In the genomic region with DNA sequence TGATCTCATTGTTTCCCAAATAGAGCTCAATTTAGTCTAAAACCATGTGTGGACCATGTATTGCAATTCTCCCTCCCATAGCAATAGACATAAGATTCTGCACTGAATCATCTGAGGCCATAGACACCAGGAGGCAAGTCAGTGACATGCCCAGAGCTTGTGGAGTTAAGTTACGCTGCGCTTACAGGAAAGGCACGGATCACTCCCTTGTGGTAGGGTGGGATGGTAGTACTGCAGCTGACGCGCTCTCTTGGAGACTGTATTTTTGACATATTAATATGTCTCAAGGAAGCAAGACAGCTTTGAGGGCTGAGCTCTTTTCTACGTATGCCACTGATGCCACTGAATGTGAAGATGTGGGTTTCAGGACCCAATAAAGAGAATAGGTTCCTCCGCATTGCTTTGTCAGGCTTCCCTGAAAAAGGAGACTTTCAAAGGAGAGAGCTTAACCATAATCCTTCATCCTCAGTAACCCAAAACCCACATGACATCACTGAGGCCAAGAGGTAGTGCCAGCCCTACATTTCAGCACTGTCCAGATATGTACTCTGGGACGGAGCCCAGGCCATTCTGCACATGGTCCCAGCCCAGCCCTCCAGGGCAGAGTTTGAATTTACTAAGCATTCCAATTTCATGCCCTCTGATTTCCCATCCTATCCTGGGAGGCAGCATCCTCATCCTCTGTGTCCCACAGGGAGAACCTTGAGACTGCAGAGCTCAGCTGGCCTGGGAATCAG, we compare ENCODE assay signal across 2 cellular contexts.
A peak's percentile ranks its signal among the peaks of the same experiment; 100 is the strongest.
TF ChIP-seq lines count a peak whose summit lies in the region.

No MANE protein-coding gene starts in this region.

TF ChIP-seq in GM23338, 12 proteins besides CTCF, POLR2A, EP300 and RAD21 (continued from another document and continues in another):
- TF ChIP-seq, protein P1, sequence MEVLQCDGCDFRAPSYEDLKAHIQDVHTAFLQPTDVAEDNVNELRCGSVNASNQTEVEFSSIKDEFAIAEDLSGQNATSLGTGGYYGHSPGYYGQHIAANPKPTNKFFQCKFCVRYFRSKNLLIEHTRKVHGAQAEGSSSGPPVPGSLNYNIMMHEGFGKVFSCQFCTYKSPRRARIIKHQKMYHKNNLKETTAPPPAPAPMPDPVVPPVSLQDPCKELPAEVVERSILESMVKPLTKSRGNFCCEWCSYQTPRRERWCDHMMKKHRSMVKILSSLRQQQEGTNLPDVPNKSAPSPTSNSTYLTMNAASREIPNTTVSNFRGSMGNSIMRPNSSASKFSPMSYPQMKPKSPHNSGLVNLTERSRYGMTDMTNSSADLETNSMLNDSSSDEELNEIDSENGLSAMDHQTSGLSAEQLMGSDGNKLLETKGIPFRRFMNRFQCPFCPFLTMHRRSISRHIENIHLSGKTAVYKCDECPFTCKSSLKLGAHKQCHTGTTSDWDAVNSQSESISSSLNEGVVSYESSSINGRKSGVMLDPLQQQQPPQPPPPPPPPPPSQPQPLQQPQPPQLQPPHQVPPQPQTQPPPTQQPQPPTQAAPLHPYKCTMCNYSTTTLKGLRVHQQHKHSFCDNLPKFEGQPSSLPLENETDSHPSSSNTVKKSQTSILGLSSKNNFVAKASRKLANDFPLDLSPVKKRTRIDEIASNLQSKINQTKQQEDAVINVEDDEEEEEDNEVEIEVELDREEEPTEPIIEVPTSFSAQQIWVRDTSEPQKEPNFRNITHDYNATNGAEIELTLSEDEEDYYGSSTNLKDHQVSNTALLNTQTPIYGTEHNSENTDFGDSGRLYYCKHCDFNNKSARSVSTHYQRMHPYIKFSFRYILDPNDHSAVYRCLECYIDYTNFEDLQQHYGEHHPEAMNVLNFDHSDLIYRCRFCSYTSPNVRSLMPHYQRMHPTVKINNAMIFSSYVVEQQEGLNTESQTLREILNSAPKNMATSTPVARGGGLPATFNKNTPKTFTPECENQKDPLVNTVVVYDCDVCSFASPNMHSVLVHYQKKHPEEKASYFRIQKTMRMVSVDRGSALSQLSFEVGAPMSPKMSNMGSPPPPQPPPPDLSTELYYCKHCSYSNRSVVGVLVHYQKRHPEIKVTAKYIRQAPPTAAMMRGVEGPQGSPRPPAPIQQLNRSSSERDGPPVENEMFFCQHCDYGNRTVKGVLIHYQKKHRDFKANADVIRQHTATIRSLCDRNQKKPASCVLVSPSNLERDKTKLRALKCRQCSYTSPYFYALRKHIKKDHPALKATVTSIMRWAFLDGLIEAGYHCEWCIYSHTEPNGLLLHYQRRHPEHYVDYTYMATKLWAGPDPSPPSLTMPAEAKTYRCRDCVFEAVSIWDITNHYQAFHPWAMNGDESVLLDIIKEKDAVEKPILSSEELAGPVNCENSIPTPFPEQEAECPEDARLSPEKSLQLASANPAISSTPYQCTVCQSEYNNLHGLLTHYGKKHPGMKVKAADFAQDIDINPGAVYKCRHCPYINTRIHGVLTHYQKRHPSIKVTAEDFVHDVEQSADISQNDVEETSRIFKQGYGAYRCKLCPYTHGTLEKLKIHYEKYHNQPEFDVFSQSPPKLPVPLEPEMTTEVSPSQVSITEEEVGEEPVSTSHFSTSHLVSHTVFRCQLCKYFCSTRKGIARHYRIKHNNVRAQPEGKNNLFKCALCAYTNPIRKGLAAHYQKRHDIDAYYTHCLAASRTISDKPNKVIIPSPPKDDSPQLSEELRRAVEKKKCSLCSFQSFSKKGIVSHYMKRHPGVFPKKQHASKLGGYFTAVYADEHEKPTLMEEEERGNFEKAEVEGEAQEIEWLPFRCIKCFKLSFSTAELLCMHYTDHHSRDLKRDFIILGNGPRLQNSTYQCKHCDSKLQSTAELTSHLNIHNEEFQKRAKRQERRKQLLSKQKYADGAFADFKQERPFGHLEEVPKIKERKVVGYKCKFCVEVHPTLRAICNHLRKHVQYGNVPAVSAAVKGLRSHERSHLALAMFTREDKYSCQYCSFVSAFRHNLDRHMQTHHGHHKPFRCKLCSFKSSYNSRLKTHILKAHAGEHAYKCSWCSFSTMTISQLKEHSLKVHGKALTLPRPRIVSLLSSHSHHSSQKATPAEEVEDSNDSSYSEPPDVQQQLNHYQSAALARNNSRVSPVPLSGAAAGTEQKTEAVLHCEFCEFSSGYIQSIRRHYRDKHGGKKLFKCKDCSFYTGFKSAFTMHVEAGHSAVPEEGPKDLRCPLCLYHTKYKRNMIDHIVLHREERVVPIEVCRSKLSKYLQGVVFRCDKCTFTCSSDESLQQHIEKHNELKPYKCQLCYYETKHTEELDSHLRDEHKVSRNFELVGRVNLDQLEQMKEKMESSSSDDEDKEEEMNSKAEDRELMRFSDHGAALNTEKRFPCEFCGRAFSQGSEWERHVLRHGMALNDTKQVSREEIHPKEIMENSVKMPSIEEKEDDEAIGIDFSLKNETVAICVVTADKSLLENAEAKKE (CRISPR knock-in tag; IDR thresholded peaks at IDR 0.05): no peak
- TF ChIP-seq EZH2phosphoT487 (IDR thresholded peaks at IDR 0.05; ENCODE audit: unreplicated experiment): no peak
- no peak for TF ChIP-seq CREB1 (CRISPR knock-in tag; IDR thresholded peaks at IDR 0.05; ENCODE audit: low read depth)
- TF ChIP-seq ZNF114 (CRISPR knock-in tag; IDR thresholded peaks at IDR 0.05): no peak
- TF ChIP-seq POLR2AphosphoS5 (IDR thresholded peaks at IDR 0.05; ENCODE audit: low read depth): no peak
- no peak for TF ChIP-seq ZNF331 (CRISPR knock-in tag; IDR thresholded peaks at IDR 0.05; ENCODE audit: low read depth)
- TF ChIP-seq EZH2 (IDR thresholded peaks at IDR 0.05; ENCODE audit: low read depth, unreplicated experiment): no peak
- no peak for TF ChIP-seq NANOG (IDR thresholded peaks at IDR 0.05; ENCODE audit: borderline replicate concordance)
- TF ChIP-seq, protein P2, sequence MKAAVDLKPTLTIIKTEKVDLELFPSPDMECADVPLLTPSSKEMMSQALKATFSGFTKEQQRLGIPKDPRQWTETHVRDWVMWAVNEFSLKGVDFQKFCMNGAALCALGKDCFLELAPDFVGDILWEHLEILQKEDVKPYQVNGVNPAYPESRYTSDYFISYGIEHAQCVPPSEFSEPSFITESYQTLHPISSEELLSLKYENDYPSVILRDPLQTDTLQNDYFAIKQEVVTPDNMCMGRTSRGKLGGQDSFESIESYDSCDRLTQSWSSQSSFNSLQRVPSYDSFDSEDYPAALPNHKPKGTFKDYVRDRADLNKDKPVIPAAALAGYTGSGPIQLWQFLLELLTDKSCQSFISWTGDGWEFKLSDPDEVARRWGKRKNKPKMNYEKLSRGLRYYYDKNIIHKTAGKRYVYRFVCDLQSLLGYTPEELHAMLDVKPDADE (IDR thresholded peaks at IDR 0.05): no peak

TF ChIP-seq in neural cell, 6 proteins besides CTCF, POLR2A, EP300 and RAD21:
- TF ChIP-seq, protein P3, sequence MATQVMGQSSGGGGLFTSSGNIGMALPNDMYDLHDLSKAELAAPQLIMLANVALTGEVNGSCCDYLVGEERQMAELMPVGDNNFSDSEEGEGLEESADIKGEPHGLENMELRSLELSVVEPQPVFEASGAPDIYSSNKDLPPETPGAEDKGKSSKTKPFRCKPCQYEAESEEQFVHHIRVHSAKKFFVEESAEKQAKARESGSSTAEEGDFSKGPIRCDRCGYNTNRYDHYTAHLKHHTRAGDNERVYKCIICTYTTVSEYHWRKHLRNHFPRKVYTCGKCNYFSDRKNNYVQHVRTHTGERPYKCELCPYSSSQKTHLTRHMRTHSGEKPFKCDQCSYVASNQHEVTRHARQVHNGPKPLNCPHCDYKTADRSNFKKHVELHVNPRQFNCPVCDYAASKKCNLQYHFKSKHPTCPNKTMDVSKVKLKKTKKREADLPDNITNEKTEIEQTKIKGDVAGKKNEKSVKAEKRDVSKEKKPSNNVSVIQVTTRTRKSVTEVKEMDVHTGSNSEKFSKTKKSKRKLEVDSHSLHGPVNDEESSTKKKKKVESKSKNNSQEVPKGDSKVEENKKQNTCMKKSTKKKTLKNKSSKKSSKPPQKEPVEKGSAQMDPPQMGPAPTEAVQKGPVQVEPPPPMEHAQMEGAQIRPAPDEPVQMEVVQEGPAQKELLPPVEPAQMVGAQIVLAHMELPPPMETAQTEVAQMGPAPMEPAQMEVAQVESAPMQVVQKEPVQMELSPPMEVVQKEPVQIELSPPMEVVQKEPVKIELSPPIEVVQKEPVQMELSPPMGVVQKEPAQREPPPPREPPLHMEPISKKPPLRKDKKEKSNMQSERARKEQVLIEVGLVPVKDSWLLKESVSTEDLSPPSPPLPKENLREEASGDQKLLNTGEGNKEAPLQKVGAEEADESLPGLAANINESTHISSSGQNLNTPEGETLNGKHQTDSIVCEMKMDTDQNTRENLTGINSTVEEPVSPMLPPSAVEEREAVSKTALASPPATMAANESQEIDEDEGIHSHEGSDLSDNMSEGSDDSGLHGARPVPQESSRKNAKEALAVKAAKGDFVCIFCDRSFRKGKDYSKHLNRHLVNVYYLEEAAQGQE (IDR thresholded peaks at IDR 0.05; ENCODE audit: borderline replicate concordance): no peak
- TF ChIP-seq SMC3 (conservative IDR thresholded peaks at IDR 0.05; ENCODE audit: poor library complexity) (peak; percentile 24), POLR2AphosphoS5 (IDR thresholded peaks at IDR 0.05) (no peak), MXI1 (conservative IDR thresholded peaks at IDR 0.05; ENCODE audit: poor library complexity, severe bottlenecking) (no peak), EZH2 (IDR thresholded peaks at IDR 0.05; ENCODE audit: borderline replicate concordance, insufficient read depth, low read length, poor library complexity, severe bottlenecking) (no peak), TAF1 (IDR thresholded peaks at IDR 0.05; ENCODE audit: low read depth) (no peak)
